Comparison of ENCODE assay signal across 8 cellular contexts in genomic region chr1:114755006-114755936, GRCh38. TPM values are rescaled to one million over a fixed set of nuclear protein-coding genes. Genes with fewer than 3 reads are reported as not detected.
A peak's percentile ranks its signal among the peaks of the same experiment; 100 is the strongest.
DNase-seq lines count a peak whose midpoint lies in the region; ATAC-seq and TF ChIP-seq lines count a peak whose summit lies in the region.

No MANE protein-coding gene starts in this region.

- H3K9me2 ChIP-seq in Karpas-422 (replicated peaks; ENCODE audit: insufficient read depth, low read length): no peaks in the 10 kb centered on the region

- 0 out of 22 replicates have a peak, but pooled peaks cover 0 to 5% (median 0%) of the 10 kb centered on the region in 11 experiments for H3K9me3 ChIP-seq in BLaER1 treated with 17β-estradiol and CSF1 and Interleukin-3, amounts not matched to agents 10 nM and 100 nM (replicated peaks in 1 of 11)
- H3K9me3 ChIP-seq in Karpas-422 (ENCODE audit: low read length): peaks cover 3% of the 10 kb centered on the region; the same call in 1 of the 2 replicates
- H3K9me3 ChIP-seq in muscle layer of colon (ENCODE audit: low read length): no peaks in the 10 kb centered on the region

- peaks cover 0 to 44% (median 22%) of the 10 kb centered on the region in 11 experiments; a peak in 17 of 22 replicates for H3K36me3 ChIP-seq in BLaER1 treated with 17β-estradiol and CSF1 and Interleukin-3, amounts not matched to agents 10 nM and 100 nM
- H3K36me3 ChIP-seq in Karpas-422 (ENCODE audit: insufficient read depth, low read length) (peaks cover 20% of the 10 kb centered on the region; the same call in 1 of the 2 replicates), muscle layer of colon (ENCODE audit: insufficient read depth, low read length) (no peaks in the 10 kb centered on the region)

- H2AFZ ChIP-seq in Karpas-422 (ENCODE audit: low read length): no peak overlapping the region

- H3K27ac ChIP-seq in BLaER1 treated with 17β-estradiol and CSF1 and Interleukin-3, amounts not matched to agents 10 nM and 100 nM: peak overlapping the region in 10 of 11 experiments; percentile 39 to 100 (median 100); a peak in 18 of 22 replicates
- H3K27ac ChIP-seq in Karpas-422 (ENCODE audit: low read length) (no peak overlapping the region), muscle layer of colon (ENCODE audit: low read depth, low read length) (no peak overlapping the region)

- H3K4me1 ChIP-seq in BLaER1 treated with 17β-estradiol and CSF1 and Interleukin-3, amounts not matched to agents 10 nM and 100 nM: peaks cover 58 to 73% (median 64%) of the 10 kb centered on the region in 10 experiments
- peaks cover 44% of the 10 kb centered on the region for H3K4me1 ChIP-seq in Karpas-422 (ENCODE audit: low read length)
- peaks cover 63% of the 10 kb centered on the region for H3K4me1 ChIP-seq in muscle layer of colon (ENCODE audit: insufficient read depth, low read length)

- peak overlapping the region; percentile 85 to 100 (median 93) for H3K4me2 ChIP-seq in BLaER1 treated with 17β-estradiol and CSF1 and Interleukin-3, amounts not matched to agents 10 nM and 100 nM
- H3K4me2 ChIP-seq in Karpas-422 (ENCODE audit: low read depth, low read length, poor library complexity, severe bottlenecking): peak overlapping the region; percentile 84

- peaks cover 74% of the 10 kb centered on the region for H3K79me2 ChIP-seq in Karpas-422 (ENCODE audit: low read length)

- H3K27me3 ChIP-seq in BLaER1 treated with 17β-estradiol and CSF1 and Interleukin-3, amounts not matched to agents 10 nM and 100 nM: no peaks in the 10 kb centered on the region
- no peaks in the 10 kb centered on the region for H3K27me3 ChIP-seq in Karpas-422 (ENCODE audit: low read length)
- no peaks in the 10 kb centered on the region for H3K27me3 ChIP-seq in muscle layer of colon (ENCODE audit: control insufficient read depth in 1 of 2, insufficient read depth in 2 of 2, low read length in 2 of 2)

- no peak for TF ChIP-seq CTCF in GM13976 (IDR thresholded peaks at IDR 0.05; ENCODE audit: borderline replicate concordance, control extremely low read depth, extremely low read depth, insufficient read depth, missing control alignments)

- no peak for DNase-seq in Karpas-422
- DNase-seq in astrocyte of the hippocampus (ENCODE audit: low read depth, low spot score): peak; percentile 31
- DNase-seq in NCI-H2081 (lab: John Stamatoyannopoulos, UW): no peak
- no peak for DNase-seq in NCI-H748 (lab: John Stamatoyannopoulos, UW; ENCODE audit: unreplicated experiment)
- no peak for DNase-seq in GM13976 (ENCODE audit: low spot score)

- in situ Hi-C loops in GM13976 (cut with MboI; ENCODE audit: low sequenced_read_pairs, unreplicated experiment): no loop called here

- H4K20me1 ChIP-seq in BLaER1 treated with 17β-estradiol and CSF1 and Interleukin-3, amounts not matched to agents 10 nM and 100 nM: peaks cover 67 to 70% (median 70%) of the 10 kb centered on the region in 11 experiments
- H4K20me1 ChIP-seq in Karpas-422 (ENCODE audit: insufficient read depth, low read depth, low read length): peaks cover 67% of the 10 kb centered on the region

- H3K9ac ChIP-seq in BLaER1 treated with 17β-estradiol and CSF1 and Interleukin-3, amounts not matched to agents 10 nM and 100 nM: peak overlapping the region; percentile 99 to 100 (median 100); a peak in 20 of 22 replicates
- H3K9ac ChIP-seq in Karpas-422 (ENCODE audit: low read length) (peak overlapping the region; percentile 100), muscle layer of colon (ENCODE audit: low read length) (peak overlapping the region; percentile 100)

- H3K4me3 ChIP-seq in BLaER1 treated with 17β-estradiol and CSF1 and Interleukin-3, amounts not matched to agents 10 nM and 100 nM: peak overlapping the region; percentile 82 to 97 (median 92); a peak in 17 of 20 replicates
- H3K4me3 ChIP-seq in Karpas-422 (ENCODE audit: low read length) (peak overlapping the region; percentile 99), muscle layer of colon (ENCODE audit: low read depth in 1 of 2, low read length in 2 of 2) (peak overlapping the region in 1 of 2 donors; percentile 100)

- ATAC-seq in HG03378 (IDR thresholded peaks at IDR 0.05; ENCODE audit: unreplicated experiment): no peak

RNA-seq across cellular contexts. Expression of gene CSDE1, which starts 2.5 kb away (rescaled TPM):
- total RNA-seq in Karpas-422 (2014; rRNA removed; shearing (Covaris generic); ENCODE audit: low replicate concordance): 310 and 375 TPM in 2 replicates

RNA-seq across cellular contexts. Expression of gene SIKE1, which starts 25.2 kb away (rescaled TPM):
- 75.4 and 106 TPM in 2 replicates for total RNA-seq in Karpas-422 (2014; rRNA removed; shearing (Covaris generic); ENCODE audit: low replicate concordance)

RNA-seq across cellular contexts. Expression of gene NRAS, which starts 38.7 kb away (rescaled TPM):
- 30.6 and 68.0 TPM in 2 replicates for total RNA-seq in Karpas-422 (2014; rRNA removed; shearing (Covaris generic); ENCODE audit: low replicate concordance)

RNA-seq across cellular contexts. Expression of gene AMPD1, which starts 59.9 kb away (rescaled TPM):
- total RNA-seq in Karpas-422 (2014; rRNA removed; shearing (Covaris generic); ENCODE audit: low replicate concordance): not detected in 2 replicates

Comparison
In these comparisons a context has a peak if more than half of its experiments do, and no peak if none do; other contexts are left out.
1. H3K27ac ChIP-seq: peak in BLaER1 treated with 17β-estradiol and CSF1 and Interleukin-3, amounts not matched to agents 10 nM and 100 nM (10 of 11); none in Karpas-422 (single experiment) and muscle layer of colon (single experiment).
2. Peak in every context shown above with its lines, with median percentiles within 50 percentile points of each other: H3K9ac ChIP-seq.